Comparison of ENCODE assay signal across 1 cellular context in the genomic region with DNA sequence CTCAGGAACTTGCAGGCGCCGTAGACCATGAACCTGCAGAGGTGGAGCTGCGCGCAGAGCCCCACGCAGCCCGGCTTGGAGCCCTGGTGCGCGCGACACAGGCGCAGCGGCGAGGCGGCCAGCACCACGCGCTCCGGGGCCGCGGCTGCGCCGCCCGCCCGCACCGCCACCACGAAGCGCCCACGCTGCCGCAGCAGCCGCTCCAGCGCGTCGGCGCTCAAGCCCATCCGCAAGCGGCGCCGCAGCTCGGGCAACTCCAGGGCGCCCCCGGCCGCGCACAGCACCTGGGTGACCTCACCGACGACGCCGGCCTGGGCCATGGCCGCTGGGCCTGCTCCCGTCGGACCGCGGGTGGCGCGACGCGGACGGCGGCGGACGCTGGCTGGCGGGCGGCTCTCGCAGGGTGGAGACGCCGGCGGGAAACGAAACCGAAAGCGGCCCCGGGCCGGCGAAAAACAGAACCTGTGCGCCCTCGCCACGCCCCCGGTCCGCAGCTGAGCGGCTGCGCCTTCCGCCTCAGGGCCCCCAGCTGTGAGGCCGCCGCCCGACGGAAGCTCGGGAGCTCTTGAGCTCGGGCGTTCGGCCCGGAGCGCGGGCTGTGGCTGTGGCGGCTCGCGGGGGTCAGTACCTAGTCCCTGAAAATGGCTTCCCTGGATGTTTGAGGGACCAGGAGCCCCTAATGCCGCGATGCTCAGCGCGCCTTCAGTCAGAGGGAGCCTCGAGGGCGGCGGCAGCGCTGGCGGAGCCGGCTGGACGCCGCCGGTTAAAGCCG.
TF ChIP-seq lines count a peak whose summit lies in the region.

TSS of gene PARP12 (minus strand) at position 424 of the 772 bp plus-strand sequence. CDS start at position 320, 104 bp downstream.

TF ChIP-seq in HepG2, 621 proteins besides CTCF, POLR2A, EP300 and RAD21 (continued from another document and continues in another):
- TF ChIP-seq, protein P1, sequence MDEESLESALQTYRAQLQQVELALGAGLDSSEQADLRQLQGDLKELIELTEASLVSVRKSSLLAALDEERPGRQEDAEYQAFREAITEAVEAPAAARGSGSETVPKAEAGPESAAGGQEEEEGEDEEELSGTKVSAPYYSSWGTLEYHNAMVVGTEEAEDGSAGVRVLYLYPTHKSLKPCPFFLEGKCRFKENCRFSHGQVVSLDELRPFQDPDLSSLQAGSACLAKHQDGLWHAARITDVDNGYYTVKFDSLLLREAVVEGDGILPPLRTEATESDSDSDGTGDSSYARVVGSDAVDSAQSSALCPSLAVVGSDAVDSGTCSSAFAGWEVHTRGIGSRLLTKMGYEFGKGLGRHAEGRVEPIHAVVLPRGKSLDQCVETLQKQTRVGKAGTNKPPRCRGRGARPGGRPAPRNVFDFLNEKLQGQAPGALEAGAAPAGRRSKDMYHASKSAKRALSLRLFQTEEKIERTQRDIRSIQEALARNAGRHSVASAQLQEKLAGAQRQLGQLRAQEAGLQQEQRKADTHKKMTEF (CRISPR knock-in tag; IDR thresholded peaks at IDR 0.05): peak; percentile 61; the same call in 1 of the 2 replicates
- TF ChIP-seq TEAD2 (CRISPR knock-in tag; IDR thresholded peaks at IDR 0.05) (no peak), SPEN (CRISPR knock-in tag; IDR thresholded peaks at IDR 0.05; ENCODE audit: low read depth) (peak; percentile 63; the same call in 1 of the 2 replicates), CBX1 (IDR thresholded peaks at IDR 0.05; ENCODE audit: low read depth) (no peak), SRY (CRISPR knock-in tag; IDR thresholded peaks at IDR 0.05) (0 out of 2 replicates have a peak, but pooled peaks have one; percentile 29), ZNF883 (CRISPR knock-in tag; IDR thresholded peaks at IDR 0.05; ENCODE audit: not compliant biosample characterization) (no peak), ZBTB21 (CRISPR knock-in tag; IDR thresholded peaks at IDR 0.05) (no peak), ZC3H4 (CRISPR knock-in tag; IDR thresholded peaks at IDR 0.05; ENCODE audit: borderline replicate concordance) (no peak), HOXD1 (CRISPR knock-in tag; IDR thresholded peaks at IDR 0.05) (no peak), PRDM10 (CRISPR knock-in tag; IDR thresholded peaks at IDR 0.05; ENCODE audit: low read depth) (no peak), DNMT1 (CRISPR knock-in tag; IDR thresholded peaks at IDR 0.05) (no peak), ZNF781 (CRISPR knock-in tag; IDR thresholded peaks at IDR 0.05; ENCODE audit: borderline replicate concordance, not compliant biosample characterization) (no peak), ZNF570 (CRISPR knock-in tag; IDR thresholded peaks at IDR 0.05; ENCODE audit: borderline replicate concordance) (no peak), ZNF224 (CRISPR knock-in tag; IDR thresholded peaks at IDR 0.05) (no peak), NR1H2 (CRISPR knock-in tag; IDR thresholded peaks at IDR 0.05; ENCODE audit: borderline replicate concordance, low read depth) (no peak), ZNF841 (CRISPR knock-in tag; IDR thresholded peaks at IDR 0.05; ENCODE audit: borderline replicate concordance) (no peak), ZNF234 (CRISPR knock-in tag; conservative IDR thresholded peaks at IDR 0.05) (no peak), ZNF891 (CRISPR knock-in tag; IDR thresholded peaks at IDR 0.05) (no peak; the same call in 1 of the 2 replicates), HIVEP1 (CRISPR knock-in tag; IDR thresholded peaks at IDR 0.05) (0 out of 2 replicates have a peak, but pooled peaks have one; percentile 29), SP5 (CRISPR knock-in tag; IDR thresholded peaks at IDR 0.05; ENCODE audit: borderline replicate concordance, low read depth) (peak; percentile 51; the same call in 1 of the 2 replicates), MTA3 (CRISPR knock-in tag; IDR thresholded peaks at IDR 0.05) (no peak), ZSCAN20 (CRISPR knock-in tag; IDR thresholded peaks at IDR 0.05; ENCODE audit: borderline replicate concordance) (peak; percentile 60; the same call in 1 of the 2 replicates), ZNF468 (CRISPR knock-in tag; IDR thresholded peaks at IDR 0.05) (no peak), ZNF839 (CRISPR knock-in tag; IDR thresholded peaks at IDR 0.05; ENCODE audit: borderline replicate concordance) (0 out of 2 replicates have a peak, but pooled peaks have one; percentile 62), BHLHE40 (IDR thresholded peaks at IDR 0.05; ENCODE audit: low read length) (no peak), KAT2B (IDR thresholded peaks at IDR 0.05; ENCODE audit: borderline replicate concordance, low read depth, low read length) (no peak), ZNF547 (CRISPR knock-in tag; IDR thresholded peaks at IDR 0.05) (0 out of 2 replicates have a peak, but pooled peaks have one; percentile 49), REST (IDR thresholded peaks at IDR 0.05; ENCODE audit: borderline replicate concordance in 1 of 2, low read depth in 1 of 2, low read length in 2 of 2) (no peak), KLF9 (CRISPR knock-in tag; IDR thresholded peaks at IDR 0.05; ENCODE audit: low read depth) (no peak), ZNF20 (CRISPR knock-in tag; IDR thresholded peaks at IDR 0.05) (no peak), ZKSCAN1 (IDR thresholded peaks at IDR 0.05; ENCODE audit: low read length) (no peak), ZNF484 (CRISPR knock-in tag; IDR thresholded peaks at IDR 0.05; ENCODE audit: borderline replicate concordance, low read depth) (no peak), ZNF564 (CRISPR knock-in tag; IDR thresholded peaks at IDR 0.05) (no peak), KAT8 (CRISPR knock-in tag; IDR thresholded peaks at IDR 0.05) (peak; percentile 69; the same call in 1 of the 2 replicates), ZNF552 (CRISPR knock-in tag; IDR thresholded peaks at IDR 0.05; ENCODE audit: borderline replicate concordance) (no peak), U2AF2 (IDR thresholded peaks at IDR 0.05; ENCODE audit: low read depth, low read length) (no peak)
- TF ChIP-seq, protein P2, sequence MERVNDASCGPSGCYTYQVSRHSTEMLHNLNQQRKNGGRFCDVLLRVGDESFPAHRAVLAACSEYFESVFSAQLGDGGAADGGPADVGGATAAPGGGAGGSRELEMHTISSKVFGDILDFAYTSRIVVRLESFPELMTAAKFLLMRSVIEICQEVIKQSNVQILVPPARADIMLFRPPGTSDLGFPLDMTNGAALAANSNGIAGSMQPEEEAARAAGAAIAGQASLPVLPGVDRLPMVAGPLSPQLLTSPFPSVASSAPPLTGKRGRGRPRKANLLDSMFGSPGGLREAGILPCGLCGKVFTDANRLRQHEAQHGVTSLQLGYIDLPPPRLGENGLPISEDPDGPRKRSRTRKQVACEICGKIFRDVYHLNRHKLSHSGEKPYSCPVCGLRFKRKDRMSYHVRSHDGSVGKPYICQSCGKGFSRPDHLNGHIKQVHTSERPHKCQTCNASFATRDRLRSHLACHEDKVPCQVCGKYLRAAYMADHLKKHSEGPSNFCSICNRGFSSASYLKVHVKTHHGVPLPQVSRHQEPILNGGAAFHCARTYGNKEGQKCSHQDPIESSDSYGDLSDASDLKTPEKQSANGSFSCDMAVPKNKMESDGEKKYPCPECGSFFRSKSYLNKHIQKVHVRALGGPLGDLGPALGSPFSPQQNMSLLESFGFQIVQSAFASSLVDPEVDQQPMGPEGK (CRISPR knock-in tag; IDR thresholded peaks at IDR 0.05): peak; percentile 82
- TF ChIP-seq, protein P3, sequence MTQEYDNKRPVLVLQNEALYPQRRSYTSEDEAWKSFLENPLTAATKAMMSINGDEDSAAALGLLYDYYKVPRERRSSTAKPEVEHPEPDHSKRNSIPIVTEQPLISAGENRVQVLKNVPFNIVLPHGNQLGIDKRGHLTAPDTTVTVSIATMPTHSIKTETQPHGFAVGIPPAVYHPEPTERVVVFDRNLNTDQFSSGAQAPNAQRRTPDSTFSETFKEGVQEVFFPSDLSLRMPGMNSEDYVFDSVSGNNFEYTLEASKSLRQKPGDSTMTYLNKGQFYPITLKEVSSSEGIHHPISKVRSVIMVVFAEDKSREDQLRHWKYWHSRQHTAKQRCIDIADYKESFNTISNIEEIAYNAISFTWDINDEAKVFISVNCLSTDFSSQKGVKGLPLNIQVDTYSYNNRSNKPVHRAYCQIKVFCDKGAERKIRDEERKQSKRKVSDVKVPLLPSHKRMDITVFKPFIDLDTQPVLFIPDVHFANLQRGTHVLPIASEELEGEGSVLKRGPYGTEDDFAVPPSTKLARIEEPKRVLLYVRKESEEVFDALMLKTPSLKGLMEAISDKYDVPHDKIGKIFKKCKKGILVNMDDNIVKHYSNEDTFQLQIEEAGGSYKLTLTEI (CRISPR knock-in tag; conservative IDR thresholded peaks at IDR 0.05): no peak
- TF ChIP-seq, protein P4, sequence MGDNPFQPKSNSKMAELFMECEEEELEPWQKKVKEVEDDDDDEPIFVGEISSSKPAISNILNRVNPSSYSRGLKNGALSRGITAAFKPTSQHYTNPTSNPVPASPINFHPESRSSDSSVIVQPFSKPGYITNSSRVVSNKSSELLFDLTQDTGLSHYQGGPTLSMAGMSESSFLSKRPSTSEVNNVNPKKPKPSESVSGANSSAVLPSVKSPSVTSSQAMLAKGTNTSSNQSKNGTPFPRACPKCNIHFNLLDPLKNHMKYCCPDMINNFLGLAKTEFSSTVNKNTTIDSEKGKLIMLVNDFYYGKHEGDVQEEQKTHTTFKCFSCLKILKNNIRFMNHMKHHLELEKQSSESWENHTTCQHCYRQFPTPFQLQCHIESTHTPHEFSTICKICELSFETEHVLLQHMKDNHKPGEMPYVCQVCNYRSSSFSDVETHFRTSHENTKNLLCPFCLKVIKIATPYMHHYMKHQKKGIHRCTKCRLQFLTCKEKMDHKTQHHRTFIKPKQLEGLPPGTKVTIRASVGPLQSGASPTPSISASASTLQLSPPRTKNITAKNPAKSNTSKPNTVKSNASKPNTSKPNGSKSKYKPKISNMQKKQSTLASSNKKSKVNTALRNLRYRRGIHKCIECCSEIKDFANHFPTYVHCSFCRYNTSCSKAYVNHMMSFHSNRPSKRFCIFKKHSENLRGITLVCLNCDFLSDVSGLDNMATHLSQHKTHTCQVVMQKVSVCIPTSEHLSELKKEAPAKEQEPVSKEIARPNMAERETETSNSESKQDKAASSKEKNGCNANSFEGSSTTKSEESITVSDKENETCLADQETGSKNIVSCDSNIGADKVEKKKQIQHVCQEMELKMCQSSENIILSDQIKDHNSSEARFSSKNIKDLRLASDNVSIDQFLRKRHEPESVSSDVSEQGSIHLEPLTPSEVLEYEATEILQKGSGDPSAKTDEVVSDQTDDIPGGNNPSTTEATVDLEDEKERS (CRISPR knock-in tag; IDR thresholded peaks at IDR 0.05): no peak
- TF ChIP-seq, protein P5, sequence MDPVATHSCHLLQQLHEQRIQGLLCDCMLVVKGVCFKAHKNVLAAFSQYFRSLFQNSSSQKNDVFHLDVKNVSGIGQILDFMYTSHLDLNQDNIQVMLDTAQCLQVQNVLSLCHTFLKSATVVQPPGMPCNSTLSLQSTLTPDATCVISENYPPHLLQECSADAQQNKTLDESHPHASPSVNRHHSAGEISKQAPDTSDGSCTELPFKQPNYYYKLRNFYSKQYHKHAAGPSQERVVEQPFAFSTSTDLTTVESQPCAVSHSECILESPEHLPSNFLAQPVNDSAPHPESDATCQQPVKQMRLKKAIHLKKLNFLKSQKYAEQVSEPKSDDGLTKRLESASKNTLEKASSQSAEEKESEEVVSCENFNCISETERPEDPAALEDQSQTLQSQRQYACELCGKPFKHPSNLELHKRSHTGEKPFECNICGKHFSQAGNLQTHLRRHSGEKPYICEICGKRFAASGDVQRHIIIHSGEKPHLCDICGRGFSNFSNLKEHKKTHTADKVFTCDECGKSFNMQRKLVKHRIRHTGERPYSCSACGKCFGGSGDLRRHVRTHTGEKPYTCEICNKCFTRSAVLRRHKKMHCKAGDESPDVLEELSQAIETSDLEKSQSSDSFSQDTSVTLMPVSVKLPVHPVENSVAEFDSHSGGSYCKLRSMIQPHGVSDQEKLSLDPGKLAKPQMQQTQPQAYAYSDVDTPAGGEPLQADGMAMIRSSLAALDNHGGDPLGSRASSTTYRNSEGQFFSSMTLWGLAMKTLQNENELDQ (CRISPR knock-in tag; IDR thresholded peaks at IDR 0.05; ENCODE audit: borderline replicate concordance): no peak
